In the genomic region with DNA sequence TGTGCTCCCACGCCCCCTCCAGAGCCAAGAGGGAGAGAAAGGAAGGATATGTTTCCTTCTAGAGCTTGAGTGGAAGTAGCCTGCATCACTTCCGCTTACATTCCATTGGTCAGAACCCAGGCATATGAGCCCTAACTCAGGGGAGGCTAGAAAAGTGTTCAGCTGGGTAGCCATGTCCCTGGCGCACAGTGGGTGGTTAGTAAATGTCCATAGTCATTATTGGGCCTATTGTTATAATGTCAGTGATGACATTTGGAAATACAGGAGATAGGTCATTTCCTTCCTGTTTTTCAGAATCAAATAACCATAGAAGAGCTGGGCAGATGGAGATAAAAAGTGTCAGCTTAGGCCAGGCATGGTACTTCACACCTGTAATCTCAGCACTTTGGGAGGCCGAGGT, we compare ENCODE assay signal across 14 cellular contexts. TPM values are rescaled to one million over a fixed set of nuclear protein-coding genes. Genes with fewer than 3 reads are reported as not detected.
DNase-seq lines count a peak whose midpoint lies in the region; ATAC-seq and TF ChIP-seq lines count a peak whose summit lies in the region.
"Had no signal": no experiment of that assay in that cellular context is flagged by ENCODE, and none has a peak within 500 bp of the region (broad histone marks: within the 10 kb centered on the region; RNA-seq: fewer than 3 reads in every experiment).

No MANE protein-coding gene starts in this region.

- H3K4me1 Mint-ChIP-seq in naive thymus-derived CD4-positive, alpha-beta T cell, result no peaks in the 10 kb centered on the region
- H3K4me1 Mint-ChIP-seq: CD8-positive, alpha-beta memory T cell had no signal

- H3K4me3 ChIP-seq in BLaER1 treated with 17β-estradiol and CSF1 and Interleukin-3, amounts not matched to agents 10 nM and 100 nM, result no peak overlapping the region
- H3K4me3 ChIP-seq in naive thymus-derived CD4-positive, alpha-beta T cell (ENCODE audit: low read length), result no peak overlapping the region
- no peak overlapping the region for H3K4me3 ChIP-seq in coronary artery
- H3K4me3 ChIP-seq: A549, HAP-1 had no signal

- intact Hi-C loops in naive thymus-derived CD4-positive, alpha-beta T cell (cut with micrococcal nuclease), result no loop called here

- DNase-seq in OCI-M1 (lab: John Stamatoyannopoulos, UW) (peak; percentile 16), dermis microvascular lymphatic vessel endothelial cell (ENCODE audit: low read depth in 2 of 2) (peak; percentile 44 to 70), coronary artery (ENCODE audit: low spot score) (no peak), mesenteric fat pad (ENCODE audit: low spot score) (no peak)
- DNase-seq in naive thymus-derived CD4-positive, alpha-beta T cell, result no peak
- DNase-seq: Caco-2; CD8-positive, alpha-beta memory T cell; DND-41; GDM1 had no signal

- H3K27ac ChIP-seq in BLaER1 treated with 17β-estradiol and CSF1 and Interleukin-3, amounts not matched to agents 10 nM and 100 nM, result peak overlapping the region in 4 of 11 experiments; percentile 3 to 55 (median 13); a peak in 4 of 22 replicates
- no peak overlapping the region for H3K27ac ChIP-seq in naive thymus-derived CD4-positive, alpha-beta T cell (ENCODE audit: low read depth, low read length)
- no peak overlapping the region for H3K27ac ChIP-seq in coronary artery
- H3K27ac ChIP-seq: A549 had no signal

- ATAC-seq in naive thymus-derived CD4-positive, alpha-beta T cell, result peak; percentile 55
- no peak for ATAC-seq in GM21737 (IDR thresholded peaks at IDR 0.05; ENCODE audit: unreplicated experiment)

- H3K4me1 ChIP-seq in BLaER1 treated with 17β-estradiol and CSF1 and Interleukin-3, amounts not matched to agents 10 nM and 100 nM, result peaks cover 0 to 21% (median 15%) of the 10 kb centered on the region in 10 experiments; a peak in 16 of 20 replicates
- no peaks in the 10 kb centered on the region for H3K4me1 ChIP-seq in naive thymus-derived CD4-positive, alpha-beta T cell (ENCODE audit: control insufficient read depth in 2 of 2, insufficient read depth in 2 of 2, low read length in 2 of 2)
- H3K4me1 ChIP-seq: A549, Caco-2, HAP-1 had no signal

- H3K27me3 Mint-ChIP-seq in naive thymus-derived CD4-positive, alpha-beta T cell, result peaks cover 0 to 11% (median 8%) of the 10 kb centered on the region in 5 donors

- no peak for TF ChIP-seq CTCF in coronary artery (IDR thresholded peaks at IDR 0.05)

- peaks cover 0 to 39% (median 0%) of the 10 kb centered on the region in 11 experiments; a peak in 7 of 22 replicates for H4K20me1 ChIP-seq in BLaER1 treated with 17β-estradiol and CSF1 and Interleukin-3, amounts not matched to agents 10 nM and 100 nM

- no peaks in the 10 kb centered on the region for H3K36me3 Mint-ChIP-seq in naive thymus-derived CD4-positive, alpha-beta T cell
- H3K36me3 Mint-ChIP-seq: CD8-positive, alpha-beta memory T cell had no signal

- H3K27ac Mint-ChIP-seq in naive thymus-derived CD4-positive, alpha-beta T cell, result no peak overlapping the region
- H3K27ac Mint-ChIP-seq: CD8-positive, alpha-beta memory T cell had no signal

- peaks cover 0 to 75% (median 5%) of the 10 kb centered on the region in 11 experiments; a peak in 9 of 22 replicates for H3K36me3 ChIP-seq in BLaER1 treated with 17β-estradiol and CSF1 and Interleukin-3, amounts not matched to agents 10 nM and 100 nM
- no peaks in the 10 kb centered on the region for H3K36me3 ChIP-seq in naive thymus-derived CD4-positive, alpha-beta T cell (ENCODE audit: control insufficient read depth in 2 of 3, insufficient read depth in 3 of 3, low read length in 3 of 3)

- H3K9ac ChIP-seq in BLaER1 treated with 17β-estradiol and CSF1 and Interleukin-3, amounts not matched to agents 10 nM and 100 nM, result peak overlapping the region in 1 of 11 experiments; percentile 26; a peak in 2 of 22 replicates

- peaks cover 0 to 1% (median 0%) of the 10 kb centered on the region in 11 donors for H3K9me3 Mint-ChIP-seq in naive thymus-derived CD4-positive, alpha-beta T cell
- H3K9me3 Mint-ChIP-seq: CD8-positive, alpha-beta memory T cell had no signal

- CTCF ChIA-PET in naive thymus-derived CD4-positive, alpha-beta T cell (lab: Charles Lee), result interaction anchor here (0.6 kb wide), 1 partner anchor 1790 kb away, joined by 4 read pairs; no protein-coding TSS in a partner anchor

- H3K27me3 ChIP-seq in BLaER1 treated with 17β-estradiol and CSF1 and Interleukin-3, amounts not matched to agents 10 nM and 100 nM, result no peaks in the 10 kb centered on the region
- no peaks in the 10 kb centered on the region for H3K27me3 ChIP-seq in naive thymus-derived CD4-positive, alpha-beta T cell (ENCODE audit: control insufficient read depth in 2 of 2, insufficient read depth in 2 of 2, low read length in 2 of 2)

- no peaks in the 10 kb centered on the region for H3K9me3 ChIP-seq in BLaER1 treated with 17β-estradiol and CSF1 and Interleukin-3, amounts not matched to agents 10 nM and 100 nM (replicated peaks in 1 of 11)
- H3K9me3 ChIP-seq in naive thymus-derived CD4-positive, alpha-beta T cell (ENCODE audit: control insufficient read depth in 2 of 3, low read length in 3 of 3), result no peaks in the 10 kb centered on the region
- H3K9me3 ChIP-seq: A549, Caco-2, HAP-1 had no signal

- H3K4me3 Mint-ChIP-seq in naive thymus-derived CD4-positive, alpha-beta T cell, result no peak overlapping the region
- H3K4me3 Mint-ChIP-seq: CD8-positive, alpha-beta memory T cell had no signal

- POLR2A ChIA-PET in naive thymus-derived CD4-positive, alpha-beta T cell (lab: Charles Lee), result no interaction called here

- peak overlapping the region in 8 of 11 experiments; percentile 0 to 63 (median 40); a peak in 11 of 22 replicates for H3K4me2 ChIP-seq in BLaER1 treated with 17β-estradiol and CSF1 and Interleukin-3, amounts not matched to agents 10 nM and 100 nM
- H3K4me2 ChIP-seq: A549 had no signal

RNA-seq across cellular contexts. Expression of a gene that starts 27.3 kb away (rescaled TPM):
- total RNA-seq in dermis microvascular lymphatic vessel endothelial cell (33.1 and 51.2 TPM in 2 replicates), mesenteric fat pad (89.5 TPM)
- total RNA-seq in naive thymus-derived CD4-positive, alpha-beta T cell, result 1 to 10 TPM in 2 of 5 experiments, under 1 TPM in 1, not detected in 2; 0.76 to 2.7 (median 1.9) TPM
- not detected for polyA plus RNA-seq in naive thymus-derived CD4-positive, alpha-beta T cell
- polyA plus RNA-seq: CD8-positive, alpha-beta memory T cell had no signal

RNA-seq across cellular contexts. Expression of a gene that starts 41.6 kb away (rescaled TPM):
- total RNA-seq in dermis microvascular lymphatic vessel endothelial cell, result 0.13 and 0.51 TPM in 2 replicates
- total RNA-seq in naive thymus-derived CD4-positive, alpha-beta T cell, result not detected
- polyA plus RNA-seq in naive thymus-derived CD4-positive, alpha-beta T cell, result not detected
- 5.0 TPM for total RNA-seq in mesenteric fat pad
- total RNA-seq: CD8-positive, alpha-beta memory T cell; HepG2 had no signal
- polyA plus RNA-seq: CD8-positive, alpha-beta memory T cell; HepG2 had no signal

Comparison
In these comparisons a context has a peak if more than half of its experiments do, and no peak if none do; other contexts are left out.
1. DNase-seq: peak in OCI-M1 (single experiment) and dermis microvascular lymphatic vessel endothelial cell (2 of 2); none in naive thymus-derived CD4-positive, alpha-beta T cell (0 of 9), coronary artery (single experiment) and mesenteric fat pad (single experiment).